Comparison of ENCODE assay signal across 1 cellular context in genomic region chr11:60428517-60428916, GRCh38.
TF ChIP-seq lines count a peak whose summit lies in the region.

No MANE protein-coding gene starts in this region.

TF ChIP-seq in HepG2, 621 proteins besides CTCF, POLR2A, EP300 and RAD21:
- TF ChIP-seq, protein P1, sequence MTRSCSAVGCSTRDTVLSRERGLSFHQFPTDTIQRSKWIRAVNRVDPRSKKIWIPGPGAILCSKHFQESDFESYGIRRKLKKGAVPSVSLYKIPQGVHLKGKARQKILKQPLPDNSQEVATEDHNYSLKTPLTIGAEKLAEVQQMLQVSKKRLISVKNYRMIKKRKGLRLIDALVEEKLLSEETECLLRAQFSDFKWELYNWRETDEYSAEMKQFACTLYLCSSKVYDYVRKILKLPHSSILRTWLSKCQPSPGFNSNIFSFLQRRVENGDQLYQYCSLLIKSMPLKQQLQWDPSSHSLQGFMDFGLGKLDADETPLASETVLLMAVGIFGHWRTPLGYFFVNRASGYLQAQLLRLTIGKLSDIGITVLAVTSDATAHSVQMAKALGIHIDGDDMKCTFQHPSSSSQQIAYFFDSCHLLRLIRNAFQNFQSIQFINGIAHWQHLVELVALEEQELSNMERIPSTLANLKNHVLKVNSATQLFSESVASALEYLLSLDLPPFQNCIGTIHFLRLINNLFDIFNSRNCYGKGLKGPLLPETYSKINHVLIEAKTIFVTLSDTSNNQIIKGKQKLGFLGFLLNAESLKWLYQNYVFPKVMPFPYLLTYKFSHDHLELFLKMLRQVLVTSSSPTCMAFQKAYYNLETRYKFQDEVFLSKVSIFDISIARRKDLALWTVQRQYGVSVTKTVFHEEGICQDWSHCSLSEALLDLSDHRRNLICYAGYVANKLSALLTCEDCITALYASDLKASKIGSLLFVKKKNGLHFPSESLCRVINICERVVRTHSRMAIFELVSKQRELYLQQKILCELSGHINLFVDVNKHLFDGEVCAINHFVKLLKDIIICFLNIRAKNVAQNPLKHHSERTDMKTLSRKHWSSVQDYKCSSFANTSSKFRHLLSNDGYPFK (CRISPR knock-in tag; IDR thresholded peaks at IDR 0.05; ENCODE audit: borderline replicate concordance): no peak
- peak; percentile 87 for TF ChIP-seq ZNF317 (CRISPR knock-in tag; IDR thresholded peaks at IDR 0.05)
